In genomic region chr5:113249216-113249615, GRCh38 we compare ENCODE assay signal across 21 cellular contexts.
DNase-seq lines count a peak whose midpoint lies in the region; ATAC-seq, FAIRE-seq and TF ChIP-seq lines count a peak whose summit lies in the region.
"Had no signal": no experiment of that assay in that cellular context is flagged by ENCODE, and none has a peak within 500 bp of the region (broad histone marks: within the 10 kb centered on the region; RNA-seq: fewer than 3 reads in every experiment).

No MANE protein-coding gene starts in this region.

- 0 out of 2 replicates have a peak, but pooled peaks have one; percentile 6 for TF ChIP-seq POLR2A in IMR-90 (IDR thresholded peaks at IDR 0.05; ENCODE audit: low read depth, low read length)

- dilution Hi-C loops in IMR-90 (cut with HindIII; ENCODE audit: low sequenced_read_pairs, unreplicated experiment): no loop called here

- peak overlapping the region; percentile 89 for H4K91ac ChIP-seq in IMR-90 (ENCODE audit: insufficient read depth, low read depth, low read length)

- H3K79me1 ChIP-seq in IMR-90 (ENCODE audit: low read depth in 1 of 2, low read length in 2 of 2): peaks cover 23 to 45% of the 10 kb centered on the region in 2 experiments

- H3K4me1 ChIP-seq in IMR-90 (ENCODE audit: control insufficient read depth, insufficient read depth, low read length) (peaks cover 24% of the 10 kb centered on the region), skeletal muscle tissue (ENCODE audit: control insufficient read depth in 3 of 3, insufficient read depth in 3 of 3, low read length in 3 of 3) (peaks cover 7 to 36% (median 9%) of the 10 kb centered on the region in 3 donors)
- H3K4me1 ChIP-seq: prostate gland had no signal

- H3K23ac ChIP-seq in IMR-90 (ENCODE audit: low read depth, low read length): peak overlapping the region; percentile 39

- no peak overlapping the region for H2AFZ ChIP-seq in IMR-90 (replicated peaks; ENCODE audit: low read length, poor library complexity)

- H4K20me1 ChIP-seq in IMR-90 (ENCODE audit: insufficient read depth, low read length): no peaks in the 10 kb centered on the region; the same call in 1 of the 2 replicates

- H3K27me3 ChIP-seq in IMR-90 (ENCODE audit: control insufficient read depth, insufficient read depth, low read length): no peaks in the 10 kb centered on the region
- no peaks in the 10 kb centered on the region for H3K27me3 ChIP-seq in brain microvascular endothelial cell (replicated peaks)
- no peaks in the 10 kb centered on the region for H3K27me3 ChIP-seq in skeletal muscle tissue (ENCODE audit: control insufficient read depth in 3 of 3, insufficient read depth in 3 of 3, low read length in 3 of 3)
- H3K27me3 ChIP-seq: upper lobe of right lung had no signal

- H3K18ac ChIP-seq in IMR-90 (ENCODE audit: low read depth, low read length): peak overlapping the region; percentile 96

- no TSS peak for BruUV-seq in IMR-90 (replicated peaks; lab: Mats Ljungman, UMichigan)

- H2BK20ac ChIP-seq in IMR-90 (ENCODE audit: low read depth, low read length): peak overlapping the region; percentile 98

- H2BK15ac ChIP-seq in IMR-90 (ENCODE audit: low read depth, low read length): peak overlapping the region; percentile 83; the same call in 2 of the 3 replicates

- H3K4me2 ChIP-seq in IMR-90 (ENCODE audit: low read depth, low read length): peak overlapping the region; percentile 34; the same call in 1 of the 2 replicates

- H3K36me3 ChIP-seq in IMR-90 (ENCODE audit: control insufficient read depth, insufficient read depth, low read length) (no peaks in the 10 kb centered on the region; the same call in 1 of the 2 replicates), brain microvascular endothelial cell (replicated peaks) (no peaks in the 10 kb centered on the region), skeletal muscle tissue (ENCODE audit: control insufficient read depth in 3 of 3, insufficient read depth in 3 of 3, low read length in 3 of 3) (no peaks in the 10 kb centered on the region)
- H3K36me3 ChIP-seq: prostate gland, upper lobe of right lung had no signal

- H3K9me3 ChIP-seq in IMR-90 (ENCODE audit: control insufficient read depth, insufficient read depth, low read length) (no peaks in the 10 kb centered on the region), skeletal muscle tissue (ENCODE audit: control insufficient read depth in 3 of 3, low read length in 3 of 3) (no peaks in the 10 kb centered on the region)
- H3K9me3 ChIP-seq: prostate gland, upper lobe of right lung had no signal

- ATAC-seq in IMR-90 (ENCODE audit: low read depth): 0 out of 2 replicates have a peak, but pooled peaks have one; percentile 8
- ATAC-seq: HepG2; naive thymus-derived CD8-positive, alpha-beta T cell; SK-N-SH treated with all-trans-retinoic acid at 6 μM for 48 hours; stimulated activated effector memory CD8-positive, alpha-beta T cell treated with anti-CD3 and anti-CD28 coated beads, Interleukin-12 subunit alpha, Interleukin-12 subunit beta, amount 100 ng/mL, for 72 hours; upper lobe of right lung had no signal

- in situ Hi-C loops in IMR-90 (cut with MboI; ENCODE audit: low sequenced_read_pairs): no loop called here
- in situ Hi-C loops in brain microvascular endothelial cell (cut with HindIII; ENCODE audit: low pct_ligation_motif_present, low sequenced_read_pairs): no loop called here

- peak overlapping the region; percentile 90 for H4K5ac ChIP-seq in IMR-90 (ENCODE audit: low read depth, low read length)

- H2BK5ac ChIP-seq in IMR-90 (ENCODE audit: low read depth, low read length, poor library complexity, severe bottlenecking): peak overlapping the region; percentile 90

- intact Hi-C loops in IMR-90 (cut with micrococcal nuclease): no loop called here

- TF ChIP-seq CTCF in IMR-90 (conservative IDR thresholded peaks at IDR 0.05; ENCODE audit: low read depth, low read length) (no peak), brain microvascular endothelial cell (IDR thresholded peaks at IDR 0.05; ENCODE audit: low read depth, low read length, missing control alignments) (no peak)

- POLR2A ChIA-PET in IMR-90 (lab: Charles Lee; ENCODE audit: unreplicated experiment): no interaction called here

- no peak for TF ChIP-seq RAD21 in IMR-90 (IDR thresholded peaks at IDR 0.05; ENCODE audit: low read length)

- H3K56ac ChIP-seq in IMR-90 (ENCODE audit: extremely low read depth, insufficient read depth, low read length): no peak overlapping the region

- FAIRE-seq in GM19239 (lab: Jason Lieb, UNC): no peak
- FAIRE-seq: colon, HepG2 had no signal

- H2AK9ac ChIP-seq in IMR-90 (replicated peaks; ENCODE audit: low read depth, low read length, poor library complexity): no peak overlapping the region

- CTCF ChIA-PET in IMR-90 (lab: Yijun Ruan, JAX): no interaction called here

- H2BK120ac ChIP-seq in IMR-90 (ENCODE audit: low read depth, low read length): peak overlapping the region; percentile 97

- H3K27ac ChIP-seq in IMR-90 (ENCODE audit: insufficient read depth, low read length): peak overlapping the region; percentile 95; the same call in 1 of the 2 replicates
- peak overlapping the region; percentile 96 for H3K27ac ChIP-seq in brain microvascular endothelial cell
- peak overlapping the region; percentile 71 for H3K27ac ChIP-seq in skeletal muscle tissue (ENCODE audit: low read depth, low read length)

- peak overlapping the region; percentile 97 for H3K4ac ChIP-seq in IMR-90 (ENCODE audit: low read depth, low read length)

- 100% methylated on average over 1 of the region's 1 CpG; no CpG with 5 or more reads in 1 of the 2 experiments for whole genome bisulfite sequencing in IMR-90 (ENCODE audit: extremely low coverage in 2 of 2, insufficient read length in 1 of 2), 2 experiments

- H4K8ac ChIP-seq in IMR-90 (ENCODE audit: low read depth in 2 of 2, low read length in 2 of 2): peak overlapping the region; percentile 14 to 79

- H3K9ac ChIP-seq in IMR-90 (ENCODE audit: low read depth, low read length) (peak overlapping the region; percentile 30), skeletal muscle tissue (ENCODE audit: low read depth in 1 of 3, low read length in 3 of 3) (no peak overlapping the region)

- H3K4me3 ChIP-seq in IMR-90 (ENCODE audit: insufficient read depth, low read depth, low read length) (no peak overlapping the region), brain microvascular endothelial cell (ENCODE audit: low read depth, low read length) (no peak overlapping the region), skeletal muscle tissue (ENCODE audit: low read length in 3 of 3) (no peak overlapping the region)
- H3K4me3 ChIP-seq: prostate gland, upper lobe of right lung had no signal

- peak overlapping the region; percentile 83 for H3K14ac ChIP-seq in IMR-90 (replicated peaks; ENCODE audit: low read depth, low read length)

- peak overlapping the region; percentile 88 for H2AK5ac ChIP-seq in IMR-90 (ENCODE audit: low read depth, low read length)

- DNase-seq in IMR-90 (peak; percentile 83), brain microvascular endothelial cell (peak; percentile 71), iris pigment epithelial cell (ENCODE audit: low read depth) (peak; percentile 69), DMS153 (lab: John Stamatoyannopoulos, UW) (no peak), GM19239 (ENCODE audit: insufficient read length, low spot score) (no peak), activated T-cell treated with anti-CD3 and anti-CD28 coated beads for 4 hours (no peak)
- DNase-seq: activated effector memory CD4-positive, alpha-beta T cell treated with Interleukin-2 at 50 U/mL for 16 hours; anterior cingulate cortex; GOT3; naive thymus-derived CD8-positive, alpha-beta T cell; NCI-H1436 treated with DMSO at 0.1 percent for 48 hours; NCI-H2227 treated with DMSO at 0.1 percent for 48 hours; stimulated activated CD4-positive, alpha-beta T cell treated with anti-CD3 and anti-CD28 coated beads, Interleukin-15, amount 100 ng/mL, for 24 hours; T1000; upper lobe of right lung had no signal

- H3K9me1 ChIP-seq in IMR-90 (ENCODE audit: insufficient read depth, low read length): peaks cover 11% of the 10 kb centered on the region

TF ChIP-seq in IMR-90, 13 proteins besides CTCF, POLR2A, EP300 and RAD21:
- TF ChIP-seq CEBPB (IDR thresholded peaks at IDR 0.05; ENCODE audit: low read depth, low read length) (peak; percentile 85), NFE2L2 (IDR thresholded peaks at IDR 0.05; ENCODE audit: low read depth, low read length) (no peak)

Comparison
In these comparisons a context has a peak if more than half of its experiments do, and no peak if none do; other contexts are left out.
1. DNase-seq: peak in IMR-90 (single experiment), brain microvascular endothelial cell (single experiment) and iris pigment epithelial cell (single experiment); none in DMS153 (single experiment), GM19239 (single experiment) and activated T-cell treated with anti-CD3 and anti-CD28 coated beads for 4 hours (single experiment).
2. Peak in every context shown above with its lines, with median percentiles within 50 percentile points of each other: H3K27ac ChIP-seq.